ENCODE assay signal across 26 cellular contexts in the genomic region with DNA sequence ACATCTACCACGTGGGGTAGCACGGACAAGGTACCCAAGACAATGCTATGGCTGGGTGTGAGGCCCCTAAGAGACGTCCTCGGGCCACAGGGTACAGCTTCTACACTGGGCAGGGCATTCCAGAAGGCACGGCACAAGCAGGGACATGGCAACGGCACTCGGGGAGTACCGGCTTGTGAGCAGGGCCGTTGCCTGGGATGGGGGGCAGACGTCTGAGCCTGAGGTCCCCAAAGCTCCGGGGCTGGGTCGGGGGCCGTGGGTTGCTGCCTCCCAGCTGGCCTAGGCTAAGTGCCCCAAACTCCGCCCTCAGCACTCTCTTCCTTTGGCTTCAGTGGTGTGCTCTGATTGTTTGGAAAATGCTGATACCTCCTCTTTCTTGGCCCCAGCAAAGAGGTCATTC.
"Had no signal": no experiment of that assay in that cellular context is flagged by ENCODE, and none has a peak within 500 bp of the region (broad histone marks: within the 10 kb centered on the region; RNA-seq: fewer than 3 reads in every experiment).

No MANE protein-coding gene starts in this region.

- H3K9me3 Mint-ChIP-seq: nephron; stimulated activated naive CD8-positive, alpha-beta T cell treated with anti-CD3 and anti-CD28 coated beads, Interleukin-15, amount 100 ng/mL, for 72 hours; type B pancreatic cell had no signal

- H3K4me1 ChIP-seq: breast epithelium, uterus had no signal

- H3K27ac ChIP-seq: breast epithelium, epithelial cell of prostate, ovary, skin epidermis, uterus had no signal

- DNase-seq: activated CD4-positive, alpha-beta T cell treated with anti-CD3 and anti-CD28 coated beads for 4 hours; activated CD4-positive, alpha-beta T cell treated with anti-CD3 and anti-CD28 coated beads, Interleukin-2, amount 50 U/mL, for 4 hours; activated naive CD4-positive, alpha-beta T cell; activated T-cell treated with anti-CD3 and anti-CD28 coated beads, Interleukin-2, amount 50 U/mL, for 48 hours; central memory CD4-positive, alpha-beta T cell; effector CD8-positive, alpha-beta T cell; left cardiac atrium; left ventricle myocardium superior; mammary epithelial cell; stimulated activated CD4-positive, alpha-beta T cell treated with anti-CD3 and anti-CD28 coated beads, Interleukin-12 subunit alpha, Interleukin-12 subunit beta, amount 100 ng/mL, for 4 hours; stimulated activated CD4-positive, alpha-beta T cell treated with anti-CD3 and anti-CD28 coated beads, Interleukin-4, amount 100 ng/mL, for 1 hour; stimulated activated naive CD8-positive, alpha-beta T cell treated with anti-CD3 and anti-CD28 coated beads, Interleukin-15, amount 100 ng/mL, for 72 hours; substantia nigra; uterus had no signal

- H3K4me1 Mint-ChIP-seq: nephron had no signal

- FAIRE-seq: colon, endometrium, frontal cortex, keratinocyte had no signal

- H3K9me3 ChIP-seq: breast epithelium, ovary, uterus had no signal

- H3K27me3 Mint-ChIP-seq: progenitor cell of endocrine pancreas; stimulated activated naive CD8-positive, alpha-beta T cell treated with anti-CD3 and anti-CD28 coated beads, Interleukin-15, amount 100 ng/mL, for 72 hours; type B pancreatic cell had no signal

- H3K4me3 ChIP-seq: breast epithelium, ovary, skin epidermis, uterus had no signal

- H3K36me3 ChIP-seq: breast epithelium, ovary, uterus had no signal

- H3K27ac Mint-ChIP-seq: nephron, progenitor cell of endocrine pancreas, type B pancreatic cell had no signal

- ATAC-seq: left cardiac atrium; left ventricle myocardium superior; sciatic nerve; stimulated activated naive CD8-positive, alpha-beta T cell treated with anti-CD3 and anti-CD28 coated beads, Interleukin-15, amount 100 ng/mL, for 72 hours had no signal

- H3K4me3 Mint-ChIP-seq: nephron; stimulated activated naive CD8-positive, alpha-beta T cell treated with anti-CD3 and anti-CD28 coated beads, Interleukin-15, amount 100 ng/mL, for 72 hours; type B pancreatic cell had no signal

- H3K27me3 ChIP-seq: breast epithelium, ovary, uterus had no signal
